ENCODE assay signal across 7 cellular contexts in genomic region chr12:62343304-62344120, GRCh38.
DNase-seq lines count a peak whose midpoint lies in the region; ATAC-seq and TF ChIP-seq lines count a peak whose summit lies in the region.
"Not testable (repeated sequence)": the region's sequence is repeated elsewhere in the genome, so short reads cannot be mapped to it uniquely, and the experiment has no call there.

No MANE protein-coding gene starts in this region.

- TF ChIP-seq CTCF in endothelial cell (IDR thresholded peaks at IDR 0.05; ENCODE audit: unreplicated experiment) = not testable (repeated sequence)

- not testable (repeated sequence) for H3K9me3 ChIP-seq in CD4-positive, CD25-positive, alpha-beta regulatory T cell (ENCODE audit: control insufficient read depth in 2 of 2, low read length in 2 of 2); naive thymus-derived CD4-positive, alpha-beta T cell (ENCODE audit: control insufficient read depth in 2 of 3, low read length in 3 of 3)

- not testable (repeated sequence) for H3K27ac ChIP-seq in CD4-positive, CD25-positive, alpha-beta regulatory T cell (ENCODE audit: insufficient read depth, low read length, poor library complexity, severe bottlenecking); naive thymus-derived CD4-positive, alpha-beta T cell (ENCODE audit: low read depth, low read length)

- POLR2A ChIA-PET in naive thymus-derived CD4-positive, alpha-beta T cell (lab: Charles Lee) = not testable (repeated sequence)

- H3K4me1 ChIP-seq in CD4-positive, CD25-positive, alpha-beta regulatory T cell (ENCODE audit: control insufficient read depth, insufficient read depth, low read length, poor library complexity, severe bottlenecking); naive thymus-derived CD4-positive, alpha-beta T cell (ENCODE audit: control insufficient read depth in 2 of 2, insufficient read depth in 2 of 2, low read length in 2 of 2): not testable (repeated sequence)

- H3K27me3 ChIP-seq in CD4-positive, CD25-positive, alpha-beta regulatory T cell (ENCODE audit: control insufficient read depth, insufficient read depth, low read length); naive thymus-derived CD4-positive, alpha-beta T cell (ENCODE audit: control insufficient read depth in 2 of 2, insufficient read depth in 2 of 2, low read length in 2 of 2): not testable (repeated sequence)

- peaks cover 48% of the 10 kb centered on the region for H3K36me3 ChIP-seq in CD4-positive, CD25-positive, alpha-beta regulatory T cell (ENCODE audit: control insufficient read depth, insufficient read depth, low read length)
- H3K36me3 ChIP-seq in naive thymus-derived CD4-positive, alpha-beta T cell (ENCODE audit: control insufficient read depth in 2 of 3, insufficient read depth in 3 of 3, low read length in 3 of 3) = peaks cover 0 to 42% (median 10%) of the 10 kb centered on the region in 3 experiments

- not testable (repeated sequence) for H3K27me3 Mint-ChIP-seq in CD4-positive, CD25-positive, alpha-beta regulatory T cell; IgD-negative memory B cell; T-helper 2 cell treated with Interferon-gamma antibody and Interleukin-4, amounts not matched to agents 5 μg/mL and 100 μg/mL, for 36 hours (ENCODE audit: low read depth); activated T-helper 1 cell treated with anti-CD3 and anti-CD28 coated beads, Interleukin-12 subunit alpha, Interleukin-12 subunit beta, Interleukin-2, Interleukin-4 antibody, amounts not matched to agents 30 ng/mL and 10 ng/mL and 1 ng/mL, durations not matched to agents 14 hours and 24 hours and 36 hours (ENCODE audit: insufficient read depth); activated naive CD8-positive, alpha-beta T cell treated with anti-CD3 and anti-CD28 coated beads for 36 hours; endothelial cell (ENCODE audit: unreplicated experiment); naive thymus-derived CD4-positive, alpha-beta T cell

- H3K36me3 Mint-ChIP-seq in CD4-positive, CD25-positive, alpha-beta regulatory T cell = peaks cover 71% of the 10 kb centered on the region
- H3K36me3 Mint-ChIP-seq in IgD-negative memory B cell (peaks cover 43% of the 10 kb centered on the region), endothelial cell (ENCODE audit: low read depth, unreplicated experiment) (peaks cover 56% of the 10 kb centered on the region)
- peaks cover 79% of the 10 kb centered on the region for H3K36me3 Mint-ChIP-seq in T-helper 2 cell treated with Interferon-gamma antibody and Interleukin-4, amounts not matched to agents 5 μg/mL and 100 μg/mL, for 36 hours (ENCODE audit: low read depth)
- peaks cover 67% of the 10 kb centered on the region for H3K36me3 Mint-ChIP-seq in activated T-helper 1 cell treated with anti-CD3 and anti-CD28 coated beads, Interleukin-12 subunit alpha, Interleukin-12 subunit beta, Interleukin-2, Interleukin-4 antibody, amounts not matched to agents 30 ng/mL and 10 ng/mL and 1 ng/mL, durations not matched to agents 14 hours and 24 hours and 36 hours (ENCODE audit: low read depth)
- H3K36me3 Mint-ChIP-seq in activated naive CD8-positive, alpha-beta T cell treated with anti-CD3 and anti-CD28 coated beads for 36 hours = peaks cover 77% of the 10 kb centered on the region
- peaks cover 36 to 81% (median 72%) of the 10 kb centered on the region in 5 donors for H3K36me3 Mint-ChIP-seq in naive thymus-derived CD4-positive, alpha-beta T cell

- not testable (repeated sequence) for ATAC-seq in CD4-positive, CD25-positive, alpha-beta regulatory T cell (ENCODE audit: low read depth in 2 of 2); naive thymus-derived CD4-positive, alpha-beta T cell

- H3K4me3 ChIP-seq in CD4-positive, CD25-positive, alpha-beta regulatory T cell (ENCODE audit: low read depth, low read length); naive thymus-derived CD4-positive, alpha-beta T cell (ENCODE audit: low read length): not testable (repeated sequence)

- CTCF ChIA-PET in naive thymus-derived CD4-positive, alpha-beta T cell (lab: Charles Lee) = not testable (repeated sequence)

- DNase-seq in CD4-positive, CD25-positive, alpha-beta regulatory T cell; T-helper 2 cell treated with Interferon-gamma antibody and Interleukin-4, amounts not matched to agents 5 μg/mL and 100 μg/mL, for 36 hours (ENCODE audit: low spot score); activated T-helper 1 cell treated with anti-CD3 and anti-CD28 coated beads, Interleukin-12 subunit alpha, Interleukin-12 subunit beta, Interleukin-2, Interleukin-4 antibody, amounts not matched to agents 30 ng/mL and 10 ng/mL and 1 ng/mL, durations not matched to agents 14 hours and 24 hours and 36 hours (ENCODE audit: low spot score); activated naive CD8-positive, alpha-beta T cell treated with anti-CD3 and anti-CD28 coated beads for 36 hours; endothelial cell (ENCODE audit: low spot score); naive thymus-derived CD4-positive, alpha-beta T cell: not testable (repeated sequence)

- H3K27ac Mint-ChIP-seq in CD4-positive, CD25-positive, alpha-beta regulatory T cell = peak overlapping the region in 2 of 3 donors; percentile 43 to 61
- H3K27ac Mint-ChIP-seq in IgD-negative memory B cell (peak overlapping the region in 2 of 3 donors; percentile 74 to 82), endothelial cell (ENCODE audit: unreplicated experiment) (peak overlapping the region; percentile 28)
- H3K27ac Mint-ChIP-seq in T-helper 2 cell treated with Interferon-gamma antibody and Interleukin-4, amounts not matched to agents 5 μg/mL and 100 μg/mL, for 36 hours = peak overlapping the region; percentile 35
- H3K27ac Mint-ChIP-seq in activated T-helper 1 cell treated with anti-CD3 and anti-CD28 coated beads, Interleukin-12 subunit alpha, Interleukin-12 subunit beta, Interleukin-2, Interleukin-4 antibody, amounts not matched to agents 30 ng/mL and 10 ng/mL and 1 ng/mL, durations not matched to agents 14 hours and 24 hours and 36 hours = peak overlapping the region; percentile 38
- H3K27ac Mint-ChIP-seq in activated naive CD8-positive, alpha-beta T cell treated with anti-CD3 and anti-CD28 coated beads for 36 hours = peak overlapping the region; percentile 27
- H3K27ac Mint-ChIP-seq in naive thymus-derived CD4-positive, alpha-beta T cell = peak overlapping the region in 5 of 9 donors; percentile 26 to 77 (median 65)

- intact Hi-C loops in activated T-helper 1 cell treated with anti-CD3 and anti-CD28 coated beads, Interleukin-12 subunit alpha, Interleukin-12 subunit beta, Interleukin-2, Interleukin-4 antibody, amounts not matched to agents 30 ng/mL and 10 ng/mL and 1 ng/mL, durations not matched to agents 14 hours and 24 hours and 36 hours (cut with micrococcal nuclease); naive thymus-derived CD4-positive, alpha-beta T cell (cut with micrococcal nuclease): not testable (repeated sequence)

- peaks cover 48 to 79% (median 59%) of the 10 kb centered on the region in 4 donors for H3K4me1 Mint-ChIP-seq in CD4-positive, CD25-positive, alpha-beta regulatory T cell
- peaks cover 19 to 29% (median 26%) of the 10 kb centered on the region in 3 donors for H3K4me1 Mint-ChIP-seq in IgD-negative memory B cell
- peaks cover 15% of the 10 kb centered on the region for H3K4me1 Mint-ChIP-seq in T-helper 2 cell treated with Interferon-gamma antibody and Interleukin-4, amounts not matched to agents 5 μg/mL and 100 μg/mL, for 36 hours (ENCODE audit: low read depth)
- peaks cover 31% of the 10 kb centered on the region for H3K4me1 Mint-ChIP-seq in activated T-helper 1 cell treated with anti-CD3 and anti-CD28 coated beads, Interleukin-12 subunit alpha, Interleukin-12 subunit beta, Interleukin-2, Interleukin-4 antibody, amounts not matched to agents 30 ng/mL and 10 ng/mL and 1 ng/mL, durations not matched to agents 14 hours and 24 hours and 36 hours (ENCODE audit: low read depth)
- peaks cover 40% of the 10 kb centered on the region for H3K4me1 Mint-ChIP-seq in activated naive CD8-positive, alpha-beta T cell treated with anti-CD3 and anti-CD28 coated beads for 36 hours
- not testable (repeated sequence) for H3K4me1 Mint-ChIP-seq in endothelial cell (ENCODE audit: unreplicated experiment)
- peaks cover 43 to 75% (median 62%) of the 10 kb centered on the region in 7 donors for H3K4me1 Mint-ChIP-seq in naive thymus-derived CD4-positive, alpha-beta T cell

- peak overlapping the region in 2 of 4 donors; percentile 6 to 63 for H3K4me3 Mint-ChIP-seq in CD4-positive, CD25-positive, alpha-beta regulatory T cell
- not testable (repeated sequence) for H3K4me3 Mint-ChIP-seq in IgD-negative memory B cell; T-helper 2 cell treated with Interferon-gamma antibody and Interleukin-4, amounts not matched to agents 5 μg/mL and 100 μg/mL, for 36 hours; activated T-helper 1 cell treated with anti-CD3 and anti-CD28 coated beads, Interleukin-12 subunit alpha, Interleukin-12 subunit beta, Interleukin-2, Interleukin-4 antibody, amounts not matched to agents 30 ng/mL and 10 ng/mL and 1 ng/mL, durations not matched to agents 14 hours and 24 hours and 36 hours; activated naive CD8-positive, alpha-beta T cell treated with anti-CD3 and anti-CD28 coated beads for 36 hours
- peak overlapping the region; percentile 47 for H3K4me3 Mint-ChIP-seq in endothelial cell (ENCODE audit: unreplicated experiment)
- H3K4me3 Mint-ChIP-seq in naive thymus-derived CD4-positive, alpha-beta T cell = peak overlapping the region in 2 of 10 donors; percentile 42 to 45

- not testable (repeated sequence) for H3K9me3 Mint-ChIP-seq in CD4-positive, CD25-positive, alpha-beta regulatory T cell; IgD-negative memory B cell; endothelial cell (ENCODE audit: unreplicated experiment)
- H3K9me3 Mint-ChIP-seq in T-helper 2 cell treated with Interferon-gamma antibody and Interleukin-4, amounts not matched to agents 5 μg/mL and 100 μg/mL, for 36 hours = peaks cover 30% of the 10 kb centered on the region
- H3K9me3 Mint-ChIP-seq in activated T-helper 1 cell treated with anti-CD3 and anti-CD28 coated beads, Interleukin-12 subunit alpha, Interleukin-12 subunit beta, Interleukin-2, Interleukin-4 antibody, amounts not matched to agents 30 ng/mL and 10 ng/mL and 1 ng/mL, durations not matched to agents 14 hours and 24 hours and 36 hours = peaks cover 15% of the 10 kb centered on the region
- peaks cover 31% of the 10 kb centered on the region for H3K9me3 Mint-ChIP-seq in activated naive CD8-positive, alpha-beta T cell treated with anti-CD3 and anti-CD28 coated beads for 36 hours
- H3K9me3 Mint-ChIP-seq in naive thymus-derived CD4-positive, alpha-beta T cell = peaks cover 0 to 36% (median 11%) of the 10 kb centered on the region in 11 donors

Comparison
In these comparisons a context has a peak if more than half of its experiments do, and no peak if none do; other contexts are left out.
1. H3K27ac Mint-ChIP-seq: peak in every context shown above with its lines; median percentile 78 in IgD-negative memory B cell; 65 in naive thymus-derived CD4-positive, alpha-beta T cell; 52 in CD4-positive, CD25-positive, alpha-beta regulatory T cell; 38 in activated T-helper 1 cell treated with anti-CD3 and anti-CD28 coated beads, Interleukin-12 subunit alpha, Interleukin-12 subunit beta, Interleukin-2, Interleukin-4 antibody, amounts not matched to agents 30 ng/mL and 10 ng/mL and 1 ng/mL, durations not matched to agents 14 hours and 24 hours and 36 hours; 35 in T-helper 2 cell treated with Interferon-gamma antibody and Interleukin-4, amounts not matched to agents 5 μg/mL and 100 μg/mL, for 36 hours; 28 in endothelial cell; 27 in activated naive CD8-positive, alpha-beta T cell treated with anti-CD3 and anti-CD28 coated beads for 36 hours.